In the genomic region with DNA sequence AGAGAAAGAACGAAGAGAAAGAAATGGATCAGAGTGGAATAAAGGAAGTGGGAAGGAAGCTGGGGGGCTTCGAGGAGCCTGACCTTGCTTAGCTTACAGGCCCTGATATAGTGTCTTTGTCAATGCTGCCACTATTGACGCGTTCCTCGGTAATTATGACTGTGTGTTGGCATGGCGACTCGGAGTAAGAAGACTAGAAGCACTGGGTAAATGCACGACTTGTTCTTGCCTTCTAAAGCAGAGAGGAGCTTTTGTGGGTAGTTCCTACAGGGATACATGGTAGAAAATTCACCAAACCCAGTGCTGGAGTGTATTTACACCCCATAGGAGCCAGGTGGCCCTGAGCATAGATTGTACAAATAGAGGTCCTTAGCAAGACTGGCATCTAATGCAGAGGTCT, we compare ENCODE assay signal across 20 cellular contexts.
"Had no signal": no experiment of that assay in that cellular context is flagged by ENCODE, and none has a peak within 500 bp of the region (broad histone marks: within the 10 kb centered on the region; RNA-seq: fewer than 3 reads in every experiment).

No MANE protein-coding gene starts in this region.

- H3K27ac ChIP-seq: esophagus squamous epithelium, gastroesophageal sphincter, pancreas, suprapubic skin, tibial artery, upper lobe of left lung, uterus had no signal

- H3K4me3 Mint-ChIP-seq: effector memory CD8-positive, alpha-beta T cell; natural killer cell had no signal

- H3K27ac Mint-ChIP-seq: effector memory CD8-positive, alpha-beta T cell; mesothelial cell of epicardium; natural killer cell; progenitor cell of endocrine pancreas had no signal

- H3K9me3 ChIP-seq: gastroesophageal sphincter, pancreas, suprapubic skin, tibial artery, upper lobe of left lung, uterus had no signal

- DNase-seq: effector memory CD8-positive, alpha-beta T cell; esophagus squamous epithelium; foreskin fibroblast; glutamatergic neuron; islet precursor cell; mammary epithelial cell; natural killer cell; occipital lobe; pancreas; right cardiac atrium; stimulated activated CD4-positive, alpha-beta T cell treated with anti-CD3 and anti-CD28 coated beads, Interleukin-2, amount 100 ng/mL, for 48 hours; stimulated activated naive CD8-positive, alpha-beta T cell treated with anti-CD3 and anti-CD28 coated beads, Interleukin-15, Interleukin-2, amounts not matched to agents 100 U/mL and 50 U/mL, for 24 hours; tibial artery; upper lobe of left lung; uterus had no signal

- H3K9me3 Mint-ChIP-seq: effector memory CD8-positive, alpha-beta T cell; mesothelial cell of epicardium; natural killer cell had no signal

- H3K36me3 Mint-ChIP-seq: mesothelial cell of epicardium, natural killer cell had no signal

- H3K4me3 ChIP-seq: esophagus squamous epithelium, gastroesophageal sphincter, pancreas, smooth muscle cell, suprapubic skin, tibial artery, upper lobe of left lung, uterus had no signal

- H3K36me3 ChIP-seq: esophagus squamous epithelium, gastroesophageal sphincter, pancreas, suprapubic skin, tibial artery, upper lobe of left lung, uterus had no signal
